Comparison of ENCODE assay signal across 22 cellular contexts in the genomic region with DNA sequence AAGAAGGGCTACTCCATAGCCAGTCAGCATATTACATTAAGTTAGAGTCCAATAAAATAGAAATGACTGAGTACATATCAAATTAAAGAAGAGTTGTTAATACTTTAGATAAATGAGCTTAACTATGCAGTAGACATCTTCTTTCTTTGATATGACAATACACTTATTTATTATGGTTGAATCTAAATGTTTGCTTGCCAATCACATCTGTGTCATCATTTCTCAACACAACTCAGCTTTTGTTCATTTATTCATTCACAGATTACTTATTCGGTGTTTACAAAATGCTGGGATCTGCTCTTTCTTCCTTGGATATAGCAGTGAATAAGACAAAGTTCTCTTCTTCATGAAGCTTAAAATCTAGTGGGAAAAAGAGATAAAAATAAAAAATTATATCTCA.
DNase-seq lines count a peak whose midpoint lies in the region; ATAC-seq and FAIRE-seq lines count a peak whose summit lies in the region.
"Had no signal": no experiment of that assay in that cellular context is flagged by ENCODE, and none has a peak within 500 bp of the region (broad histone marks: within the 10 kb centered on the region; RNA-seq: fewer than 3 reads in every experiment).

No MANE protein-coding gene starts in this region.

- no peak overlapping the region for H3K27ac Mint-ChIP-seq in immature natural killer cell
- H3K27ac Mint-ChIP-seq: CD4-positive, alpha-beta T cell had no signal

- H3K4me3 Mint-ChIP-seq in immature natural killer cell, result no peak overlapping the region
- H3K4me3 Mint-ChIP-seq: CD4-positive, alpha-beta T cell; IgD-negative memory B cell had no signal

- no peaks in the 10 kb centered on the region for H3K36me3 Mint-ChIP-seq in immature natural killer cell
- H3K36me3 Mint-ChIP-seq: IgD-negative memory B cell had no signal

- DNase-seq in frontal cortex (ENCODE audit: low spot score in 2 of 2), result no peak
- peak; percentile 46 for DNase-seq in pons (ENCODE audit: low spot score)
- no peak for DNase-seq in NCI-H128 (lab: John Stamatoyannopoulos, UW; ENCODE audit: unreplicated experiment)
- DNase-seq in KBM-7, result no peak
- no peak for DNase-seq in immature natural killer cell
- DNase-seq: ACHN; Calu3; CD4-positive, alpha-beta T cell; DMS53; DND-41; EL; GOT3; H7; KG1 had no signal

- H3K27me3 Mint-ChIP-seq in immature natural killer cell (ENCODE audit: low read depth in 3 of 3), result no peaks in the 10 kb centered on the region
- H3K27me3 Mint-ChIP-seq: CD4-positive, alpha-beta T cell; IgD-negative memory B cell had no signal

- peak; percentile 73 for FAIRE-seq in frontal cortex (lab: Jason Lieb, UNC)
- FAIRE-seq: A204.1, GM12878, GM18507, HepG2 had no signal

- peaks cover 0 to 2% (median 0%) of the 10 kb centered on the region in 6 donors for H3K9me3 Mint-ChIP-seq in immature natural killer cell
- H3K9me3 Mint-ChIP-seq: CD4-positive, alpha-beta T cell; IgD-negative memory B cell had no signal

- H3K27ac ChIP-seq in angular gyrus (ENCODE audit: low read depth, low read length), result peak overlapping the region; percentile 66
- H3K27ac ChIP-seq: C4-2B had no signal

- H3K4me1 Mint-ChIP-seq in immature natural killer cell, result no peaks in the 10 kb centered on the region
- H3K4me1 Mint-ChIP-seq: IgD-negative memory B cell had no signal

- ATAC-seq in GM18511 (IDR thresholded peaks at IDR 0.05; ENCODE audit: unreplicated experiment), result no peak
- ATAC-seq: GM12878, HepG2 had no signal

- in situ Hi-C loops in KBM-7 (cut with MboI; ENCODE audit: low pct_unique_long_range_greater_than_20kb, low sequenced_read_pairs), result no loop called here
